9 cellular contexts compared by ENCODE assay signal in the genomic region with DNA sequence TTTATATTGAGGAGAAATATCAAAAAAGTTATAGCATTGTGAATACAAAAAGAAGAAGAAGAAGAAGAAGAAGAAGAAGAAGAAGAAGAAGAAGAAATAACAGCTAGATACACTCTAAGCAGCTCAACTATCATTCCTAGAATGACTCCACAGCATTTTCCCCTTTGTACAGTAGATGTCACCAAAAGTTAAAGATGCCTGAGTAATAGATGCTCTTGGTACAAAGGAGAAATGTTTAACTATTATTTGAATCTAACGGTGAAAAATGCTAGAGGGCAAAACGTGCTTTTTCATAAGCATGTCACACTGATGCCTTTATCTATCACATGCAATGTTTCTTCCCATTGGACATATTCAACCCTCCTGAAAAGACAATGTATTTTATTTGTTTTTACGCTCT.
DNase-seq lines count a peak whose midpoint lies in the region; FAIRE-seq and TF ChIP-seq lines count a peak whose summit lies in the region.
"Had no signal": no experiment of that assay in that cellular context is flagged by ENCODE, and none has a peak within 500 bp of the region (broad histone marks: within the 10 kb centered on the region; RNA-seq: fewer than 3 reads in every experiment).

No MANE protein-coding gene starts in this region.

- no peaks in the 10 kb centered on the region for H3K36me3 Mint-ChIP-seq in brain
- no peaks in the 10 kb centered on the region for H3K36me3 Mint-ChIP-seq in progenitor cell of endocrine pancreas (ENCODE audit: insufficient read depth)

- no peak for FAIRE-seq in H54 (lab: Jason Lieb, UNC)

- H3K27ac Mint-ChIP-seq in brain = peak overlapping the region in 1 of 5 experiments; percentile 34
- no peak overlapping the region for H3K27ac Mint-ChIP-seq in progenitor cell of endocrine pancreas
- H3K27ac Mint-ChIP-seq: B cell had no signal

- no peak for TF ChIP-seq POLR2A in H54 (IDR thresholded peaks at IDR 0.05; ENCODE audit: low read depth, low read length)

- H3K9me3 Mint-ChIP-seq in brain (peaks cover 0 to 3% (median 0%) of the 10 kb centered on the region in 5 experiments), progenitor cell of endocrine pancreas (ENCODE audit: low read depth) (peaks cover 3% of the 10 kb centered on the region)

- DNase-seq in NCI-H1092 treated with DMSO at 0.1 percent for 48 hours (lab: John Stamatoyannopoulos, UW) = peak; percentile 13
- DNase-seq in NCI-H1092 (lab: John Stamatoyannopoulos, UW) = no peak
- DNase-seq in Jurkat, Clone E6-1 (ENCODE audit: low read depth, low spot score) = peak; percentile 5
- DNase-seq in progenitor cell of endocrine pancreas (ENCODE audit: low spot score, unreplicated experiment) = no peak
- DNase-seq in H54 (ENCODE audit: insufficient read length, low spot score) = no peak
- DNase-seq in NCI-H345 (lab: John Stamatoyannopoulos, UW) = no peak
- DNase-seq in cortex of kidney (lab: John Stamatoyannopoulos, UW) = no peak

- TF ChIP-seq CTCF in brain (conservative IDR thresholded peaks at IDR 0.05) (peak; percentile 58 to 63), progenitor cell of endocrine pancreas (IDR thresholded peaks at IDR 0.05; ENCODE audit: unreplicated experiment) (peak; percentile 26)

- H3K27me3 Mint-ChIP-seq in brain = no peaks in the 10 kb centered on the region
- no peaks in the 10 kb centered on the region for H3K27me3 Mint-ChIP-seq in progenitor cell of endocrine pancreas
- H3K27me3 Mint-ChIP-seq: B cell had no signal

- no peak overlapping the region for H3K4me3 ChIP-seq in Jurkat, Clone E6-1 (ENCODE audit: low read length)

- no peak overlapping the region for H3K4me3 Mint-ChIP-seq in brain
- H3K4me3 Mint-ChIP-seq in progenitor cell of endocrine pancreas (ENCODE audit: low read depth) = no peak overlapping the region

- H3K4me1 Mint-ChIP-seq in brain (peaks cover 13% of the 10 kb centered on the region), progenitor cell of endocrine pancreas (ENCODE audit: low read depth) (peaks cover 7% of the 10 kb centered on the region)

Comparison
In these comparisons a context has a peak if more than half of its experiments do, and no peak if none do; other contexts are left out.
1. DNase-seq: peak in NCI-H1092 treated with DMSO at 0.1 percent for 48 hours (single experiment) and Jurkat, Clone E6-1 (single experiment); none in NCI-H1092 (single experiment), progenitor cell of endocrine pancreas (single experiment), H54 (single experiment), NCI-H345 (single experiment) and cortex of kidney (single experiment).